In genomic region chr9:93510041-93510440, GRCh38 we compare ENCODE assay signal across 13 cellular contexts.
"Had no signal": no experiment of that assay in that cellular context is flagged by ENCODE, and none has a peak within 500 bp of the region (broad histone marks: within the 10 kb centered on the region; RNA-seq: fewer than 3 reads in every experiment).

No MANE protein-coding gene starts in this region.

- DNase-seq: activated CD4-positive, alpha-beta T cell treated with anti-CD3 and anti-CD28 coated beads, Interleukin-2, amount 50 U/mL, for 1 hour; activated naive CD4-positive, alpha-beta T cell treated with Interleukin-2 at 50 U/mL for 16 hours; effector CD4-positive, alpha-beta T cell; foreskin fibroblast; heart left ventricle; lower lobe of right lung; stimulated activated CD4-positive, alpha-beta T cell treated with anti-CD3 and anti-CD28 coated beads, Interleukin-2, amount 100 ng/mL, for 48 hours; stimulated activated naive B cell treated with anti-CD40 and anti-IgM and Interleukin-4, amounts not matched to agents 10 μg/mL and 1 μg/mL and 100 μg/mL, for 72 hours; thyroid gland; WERI-Rb-1 had no signal

- H3K27me3 ChIP-seq: heart left ventricle, neural progenitor cell, thyroid gland had no signal

- H3K4me1 ChIP-seq: neural progenitor cell had no signal

- H3K36me3 ChIP-seq: lower lobe of right lung, neural progenitor cell, thyroid gland, WERI-Rb-1 had no signal

- H3K4me3 ChIP-seq: heart left ventricle, lower lobe of right lung, neural progenitor cell, thyroid gland had no signal

- H3K27ac Mint-ChIP-seq: mesothelial cell of epicardium; neural progenitor cell; stimulated activated naive B cell treated with anti-CD40 and anti-IgM and Interleukin-4, amounts not matched to agents 10 μg/mL and 1 μg/mL and 100 μg/mL, for 72 hours had no signal

- H3K9me3 Mint-ChIP-seq: activated T-helper 17 cell treated with anti-CD3 and anti-CD28 coated beads, Interleukin-2, amount 50 U/mL, for 72 hours; mesothelial cell of epicardium; neural progenitor cell had no signal

- ATAC-seq: activated T-helper 17 cell treated with anti-CD3 and anti-CD28 coated beads, Interleukin-2, amount 50 U/mL, for 72 hours; heart left ventricle; lower lobe of right lung; stimulated activated naive B cell treated with anti-CD40 and anti-IgM and Interleukin-4, amounts not matched to agents 10 μg/mL and 1 μg/mL and 100 μg/mL, for 72 hours had no signal

- H3K27me3 Mint-ChIP-seq: activated T-helper 17 cell treated with anti-CD3 and anti-CD28 coated beads, Interleukin-2, amount 50 U/mL, for 72 hours; stimulated activated naive B cell treated with anti-CD40 and anti-IgM and Interleukin-4, amounts not matched to agents 10 μg/mL and 1 μg/mL and 100 μg/mL, for 72 hours had no signal

- H3K4me3 Mint-ChIP-seq: activated T-helper 17 cell treated with anti-CD3 and anti-CD28 coated beads, Interleukin-2, amount 50 U/mL, for 72 hours; mesothelial cell of epicardium; neural progenitor cell had no signal

- H3K9me3 ChIP-seq: heart left ventricle, lower lobe of right lung, thyroid gland had no signal

- H3K27ac ChIP-seq: lower lobe of right lung, neural progenitor cell, thyroid gland, WERI-Rb-1 had no signal
